28 cellular contexts compared by ENCODE assay signal in the genomic region with DNA sequence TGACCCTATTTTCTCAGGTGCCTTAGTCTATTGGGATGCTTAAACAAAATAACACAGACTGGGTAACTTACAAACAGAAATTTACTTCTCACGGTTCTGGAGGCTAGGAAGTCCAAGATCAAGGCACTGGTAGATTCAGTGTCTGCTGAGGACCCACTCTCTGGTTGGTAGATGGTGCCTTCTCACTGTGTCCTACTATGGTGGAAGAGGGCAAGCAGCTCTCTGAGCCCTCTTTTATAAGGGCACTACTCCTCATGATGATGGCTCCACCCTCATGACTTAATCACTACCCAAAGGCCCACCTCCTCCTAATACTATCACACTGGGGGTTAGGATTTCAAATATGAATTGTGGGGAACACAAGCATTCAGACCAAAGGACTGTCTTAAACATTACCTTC. TPM values are rescaled to one million over a fixed set of nuclear protein-coding genes. Genes with fewer than 3 reads are reported as not detected.
DNase-seq lines count a peak whose midpoint lies in the region; ATAC-seq, FAIRE-seq and TF ChIP-seq lines count a peak whose summit lies in the region.
"Had no signal": no experiment of that assay in that cellular context is flagged by ENCODE, and none has a peak within 500 bp of the region (broad histone marks: within the 10 kb centered on the region; RNA-seq: fewer than 3 reads in every experiment).

No MANE protein-coding gene starts in this region.

- H3K4me3 ChIP-seq in GM12875 (ENCODE audit: low read depth, low read length) (peak overlapping the region; percentile 35), endodermal cell (ENCODE audit: low read length) (no peak overlapping the region)
- H3K4me3 ChIP-seq: A549, gastroesophageal sphincter, neural progenitor cell, stomach, tibial artery had no signal

- H3K4me1 ChIP-seq in endodermal cell (ENCODE audit: control insufficient read depth, insufficient read depth, low read length), result no peaks in the 10 kb centered on the region
- H3K4me1 ChIP-seq: neural progenitor cell had no signal

- H3K9me3 Mint-ChIP-seq in IgD-negative memory B cell, result no peaks in the 10 kb centered on the region
- H3K9me3 Mint-ChIP-seq in endodermal cell, result no peaks in the 10 kb centered on the region
- H3K9me3 Mint-ChIP-seq: activated CD4-positive, alpha-beta T cell treated with anti-CD3 and anti-CD28 coated beads, Interleukin-2, amount 10 ng/mL, durations not matched to agents 24 days and 14 days; activated T-cell treated with anti-CD3 and anti-CD28 coated beads, Interleukin-2, amount 50 U/mL, for 24 hours; immature natural killer cell; neural progenitor cell had no signal

- H3K27ac Mint-ChIP-seq in IgD-negative memory B cell, result peak overlapping the region; percentile 48 to 83 (median 78)
- peak overlapping the region; percentile 37 for H3K27ac Mint-ChIP-seq in endodermal cell
- H3K27ac Mint-ChIP-seq: activated CD4-positive, alpha-beta T cell treated with anti-CD3 and anti-CD28 coated beads, Interleukin-2, amount 10 ng/mL, durations not matched to agents 24 days and 14 days; activated T-cell treated with anti-CD3 and anti-CD28 coated beads, Interleukin-2, amount 50 U/mL, for 24 hours; neural progenitor cell had no signal

- 75 to 88% methylated on average over 1 of the region's 1 CpG for WGBS in endodermal cell (ENCODE audit: insufficient coverage in 1 of 2, insufficient read length in 1 of 2), 2 experiments

- no peak overlapping the region for H3K9ac ChIP-seq in endodermal cell (ENCODE audit: extremely low read depth, low read length, poor library complexity, severe bottlenecking)
- H3K9ac ChIP-seq: neural progenitor cell, SK-N-SH had no signal

- H3K4me1 Mint-ChIP-seq in IgD-negative memory B cell (peaks cover 39 to 52% (median 49%) of the 10 kb centered on the region in 3 donors), endodermal cell (no peaks in the 10 kb centered on the region)
- H3K4me1 Mint-ChIP-seq: activated CD4-positive, alpha-beta T cell treated with anti-CD3 and anti-CD28 coated beads, Interleukin-2, amount 10 ng/mL, durations not matched to agents 24 days and 14 days; immature natural killer cell had no signal

- FAIRE-seq in A204.1 (lab: Jason Lieb, UNC), result peak; percentile 16
- FAIRE-seq: A549, endometrium had no signal

- H3K27me3 Mint-ChIP-seq in IgD-negative memory B cell (no peaks in the 10 kb centered on the region), endodermal cell (ENCODE audit: insufficient read depth) (no peaks in the 10 kb centered on the region)
- H3K27me3 Mint-ChIP-seq: activated CD4-positive, alpha-beta T cell treated with anti-CD3 and anti-CD28 coated beads, Interleukin-2, amount 10 ng/mL, durations not matched to agents 24 days and 14 days; activated T-cell treated with anti-CD3 and anti-CD28 coated beads, Interleukin-2, amount 50 U/mL, for 24 hours had no signal

- TF ChIP-seq CTCF in GM12875 (IDR thresholded peaks at IDR 0.05; ENCODE audit: borderline replicate concordance, insufficient read depth, low read depth, low read length), result no peak
- no peak for TF ChIP-seq CTCF in endodermal cell (conservative IDR thresholded peaks at IDR 0.05)
- TF ChIP-seq CTCF in omental fat pad (IDR thresholded peaks at IDR 0.05), result no peak

- H3K36me3 Mint-ChIP-seq in IgD-negative memory B cell, result peaks cover 2% of the 10 kb centered on the region
- H3K36me3 Mint-ChIP-seq in endodermal cell (ENCODE audit: low read depth), result peaks cover 21% of the 10 kb centered on the region

- H3K27me3 ChIP-seq in endodermal cell (ENCODE audit: control insufficient read depth, insufficient read depth, low read length, poor library complexity, severe bottlenecking), result no peaks in the 10 kb centered on the region
- H3K27me3 ChIP-seq: gastroesophageal sphincter, neural progenitor cell, stomach, tibial artery had no signal

- H3K9me3 ChIP-seq in endodermal cell (ENCODE audit: control insufficient read depth, low read length), result no peaks in the 10 kb centered on the region
- H3K9me3 ChIP-seq: A549, gastroesophageal sphincter, SK-N-SH, stomach, tibial artery had no signal

- DNase-seq in endodermal cell (no peak), SW480 (ENCODE audit: low spot score) (no peak), NCI-H146 treated with DMSO at 0.1 percent for 48 hours (lab: John Stamatoyannopoulos, UW; ENCODE audit: unreplicated experiment) (no peak), omental fat pad (ENCODE audit: low spot score) (no peak)
- DNase-seq: activated CD4-positive, alpha-beta T cell treated with anti-CD3 and anti-CD28 coated beads, Interleukin-2, amount 10 ng/mL, durations not matched to agents 24 days and 14 days; activated gamma-delta T cell treated with Interleukin-2 at 50 U/mL for 16 hours; activated T-cell treated with anti-CD3 and anti-CD28 coated beads, Interleukin-2, amount 50 U/mL, for 24 hours; AML-193; central memory CD4-positive, alpha-beta T cell; hypothalamus; immature natural killer cell; left colon; MM.1S; NCI-H1417; NCI-H2107; NCI-H774; SK-N-SH; stimulated activated CD4-positive, alpha-beta T cell treated with anti-CD3 and anti-CD28 coated beads, Interleukin-15, amount 100 ng/mL, for 24 hours; stomach; tibial artery had no signal

- H3K36me3 ChIP-seq in endodermal cell (ENCODE audit: control insufficient read depth, insufficient read depth, low read length), result no peaks in the 10 kb centered on the region
- H3K36me3 ChIP-seq: neural progenitor cell had no signal

- ATAC-seq in HG03135 (IDR thresholded peaks at IDR 0.05; ENCODE audit: unreplicated experiment) (no peak), omental fat pad (ENCODE audit: low FRiP score) (no peak)
- ATAC-seq: A549, gastroesophageal sphincter had no signal

- H3K27ac ChIP-seq in endodermal cell (ENCODE audit: low read depth, low read length), result no peak overlapping the region
- H3K27ac ChIP-seq: gastroesophageal sphincter, neural progenitor cell, stomach, tibial artery had no signal

- H3K4me3 Mint-ChIP-seq in IgD-negative memory B cell (peak overlapping the region; percentile 77 to 89 (median 82)), endodermal cell (no peak overlapping the region)
- H3K4me3 Mint-ChIP-seq: activated CD4-positive, alpha-beta T cell treated with anti-CD3 and anti-CD28 coated beads, Interleukin-2, amount 10 ng/mL, durations not matched to agents 24 days and 14 days; activated T-cell treated with anti-CD3 and anti-CD28 coated beads, Interleukin-2, amount 50 U/mL, for 24 hours; immature natural killer cell; neural progenitor cell had no signal

RNA-seq across cellular contexts. Expression of a gene that starts 11.8 kb away (rescaled TPM):
- polyA plus RNA-seq in IgD-negative memory B cell, result 189 TPM
- 10 to 100 TPM; 24.3 to 24.6 TPM for total RNA-seq in endodermal cell
- polyA plus RNA-seq in endodermal cell (2013, experiment 1 of 2), result 28.6 TPM
- 30.4 TPM for polyA plus RNA-seq in endodermal cell (2013, experiment 2 of 2)
- 10 to 100 TPM; 24.6 to 69.4 (median 35.2) TPM for total RNA-seq in omental fat pad
